In genomic region chr1:109864960-109865611, GRCh38 we compare ENCODE assay signal across 13 cellular contexts. TPM values are rescaled to one million over a fixed set of nuclear protein-coding genes. Genes with fewer than 3 reads are reported as not detected.
A peak's percentile ranks its signal among the peaks of the same experiment; 100 is the strongest.
DNase-seq lines count a peak whose midpoint lies in the region; ATAC-seq and TF ChIP-seq lines count a peak whose summit lies in the region.
"Had no signal": no experiment of that assay in that cellular context is flagged by ENCODE, and none has a peak within 500 bp of the region (broad histone marks: within the 10 kb centered on the region; RNA-seq: fewer than 3 reads in every experiment).

No MANE protein-coding gene starts in this region.

- H4K20me1 ChIP-seq in H9 (ENCODE audit: control insufficient read depth, insufficient read depth, insufficient read length), result no peaks in the 10 kb centered on the region
- H4K20me1 ChIP-seq in smooth muscle cell (ENCODE audit: low read depth), result no peaks in the 10 kb centered on the region

- peak overlapping the region; percentile 66; the same call in 1 of the 2 replicates for H3K14ac ChIP-seq in H9 (ENCODE audit: insufficient read depth, low read length)

- H3K9ac ChIP-seq in H9 (ENCODE audit: extremely low read depth, insufficient read length, low read length), result no peak overlapping the region
- H3K9ac ChIP-seq in colonic mucosa (ENCODE audit: low read depth in 2 of 2, low read length in 2 of 2), result no peak overlapping the region
- no peak overlapping the region for H3K9ac ChIP-seq in smooth muscle cell (ENCODE audit: low read depth)

- TF ChIP-seq CTCF in H9 (conservative IDR thresholded peaks at IDR 0.05), result no peak
- TF ChIP-seq CTCF in colonic mucosa (IDR thresholded peaks at IDR 0.05), result no peak
- no peak for TF ChIP-seq CTCF in lower lobe of right lung (IDR thresholded peaks at IDR 0.05)
- TF ChIP-seq CTCF in smooth muscle cell (IDR thresholded peaks at IDR 0.05; ENCODE audit: borderline replicate concordance, insufficient read depth, poor library complexity, severe bottlenecking), result no peak

- H2BK15ac ChIP-seq in H9 (ENCODE audit: low read depth, low read length), result no peak overlapping the region

- no peaks in the 10 kb centered on the region for H3K79me1 ChIP-seq in H9 (ENCODE audit: insufficient read depth, low read depth, low read length, poor library complexity, severe bottlenecking)

- H3K27ac ChIP-seq in H9 (ENCODE audit: insufficient read length, low read depth, low read length), result no peak overlapping the region
- H3K27ac ChIP-seq in colonic mucosa, result peak overlapping the region; percentile 35
- peak overlapping the region; percentile 33 for H3K27ac ChIP-seq in lower lobe of right lung
- peak overlapping the region; percentile 38 for H3K27ac ChIP-seq in smooth muscle cell (ENCODE audit: low read depth)

- no peak overlapping the region for H3K4ac ChIP-seq in H9 (ENCODE audit: low read depth, low read length)

- H2BK20ac ChIP-seq in H9 (ENCODE audit: low read depth, low read length, poor library complexity, severe bottlenecking), result no peak overlapping the region

- H3K4me3 Mint-ChIP-seq in H9, result no peak overlapping the region
- H3K4me3 Mint-ChIP-seq in activated naive CD4-positive, alpha-beta T cell treated with anti-CD3 and anti-CD28 coated beads, Interleukin-2, amount 10 ng/mL, durations not matched to agents 7 days and 5 days, result no peak overlapping the region
- H3K4me3 Mint-ChIP-seq: activated CD4-positive, alpha-beta T cell treated with anti-CD3 and anti-CD28 coated beads, Interleukin-2, amount 10 ng/mL, durations not matched to agents 24 days and 14 days; CD8-positive, alpha-beta T cell; natural killer cell had no signal

- H3K23ac ChIP-seq in H9 (ENCODE audit: insufficient read length, low read depth, low read length), result no peak overlapping the region

- no peak for ATAC-seq in lower lobe of right lung
- ATAC-seq in GM18868 (IDR thresholded peaks at IDR 0.05; ENCODE audit: unreplicated experiment), result no peak
- ATAC-seq in HG02938 (IDR thresholded peaks at IDR 0.05; ENCODE audit: unreplicated experiment), result no peak
- ATAC-seq: CD8-positive, alpha-beta T cell had no signal

- no peak overlapping the region for H3T11ph ChIP-seq in H9 (ENCODE audit: low read length)

- WGBS in H9 (ENCODE audit: extremely low coverage, insufficient read length, low lambda C conversion rate), result no CpG with 5 or more reads among the region's 11 CpGs
- WGBS in smooth muscle cell (ENCODE audit: low lambda C conversion rate), result 48% methylated on average over 11 of the region's 11 CpGs

- peaks cover 10 to 38% (median 12%) of the 10 kb centered on the region in 3 experiments; a peak in 6 of 7 replicates for H3K36me3 Mint-ChIP-seq in H9 (ENCODE audit: insufficient read depth in 1 of 3, low read depth in 3 of 3)
- H3K36me3 Mint-ChIP-seq in activated naive CD4-positive, alpha-beta T cell treated with anti-CD3 and anti-CD28 coated beads, Interleukin-2, amount 10 ng/mL, durations not matched to agents 7 days and 5 days, result peaks cover 3% of the 10 kb centered on the region
- H3K36me3 Mint-ChIP-seq: CD8-positive, alpha-beta T cell; natural killer cell had no signal

- peaks cover 7% of the 10 kb centered on the region; the same call in 1 of the 2 replicates for H3K4me1 ChIP-seq in H9 (ENCODE audit: insufficient read depth, low read length)
- no peaks in the 10 kb centered on the region for H3K4me1 ChIP-seq in colonic mucosa
- peaks cover 18% of the 10 kb centered on the region for H3K4me1 ChIP-seq in lower lobe of right lung
- peaks cover 15% of the 10 kb centered on the region for H3K4me1 ChIP-seq in smooth muscle cell (ENCODE audit: low read depth)

- no peak overlapping the region for H2BK12ac ChIP-seq in H9 (ENCODE audit: insufficient read length, low read depth, low read length)

- intact Hi-C loops in colonic mucosa (cut with DNase I), result no loop called here
- intact Hi-C loops in lower lobe of right lung (cut with DNase I), result no loop called here

- H2AFZ ChIP-seq in H9 (ENCODE audit: low read length) (no peak overlapping the region), smooth muscle cell (ENCODE audit: low read depth) (peak overlapping the region; percentile 87)

- H3K4me2 ChIP-seq in H9 (ENCODE audit: insufficient read depth, insufficient read length, low read length), result no peak overlapping the region
- H3K4me2 ChIP-seq in smooth muscle cell, result peak overlapping the region; percentile 15

- CTCF ChIA-PET in activated naive CD4-positive, alpha-beta T cell treated with anti-CD3 and anti-CD28 coated beads, Interleukin-2, amount 10 ng/mL, durations not matched to agents 7 days and 5 days (lab: Charles Lee), result no interaction called here

- peaks cover 20 to 21% of the 10 kb centered on the region in 2 experiments for H3K4me1 Mint-ChIP-seq in H9
- peaks cover 5% of the 10 kb centered on the region for H3K4me1 Mint-ChIP-seq in activated naive CD4-positive, alpha-beta T cell treated with anti-CD3 and anti-CD28 coated beads, Interleukin-2, amount 10 ng/mL, durations not matched to agents 7 days and 5 days

- H3K56ac ChIP-seq in H9 (ENCODE audit: insufficient read length, low read depth, low read length), result no peak overlapping the region

- H3F3A ChIP-seq in smooth muscle cell (ENCODE audit: low read depth), result no peaks in the 10 kb centered on the region

- H3K4me3 ChIP-seq in colonic mucosa, result no peak overlapping the region
- H3K4me3 ChIP-seq in lower lobe of right lung, result no peak overlapping the region
- no peak overlapping the region for H3K4me3 ChIP-seq in smooth muscle cell

- no peaks in the 10 kb centered on the region for H3K23me2 ChIP-seq in H9 (ENCODE audit: insufficient read length, low read depth, low read length, poor library complexity, severe bottlenecking)

- H2AK5ac ChIP-seq in H9 (ENCODE audit: insufficient read length, low read length), result no peak overlapping the region

- no peaks in the 10 kb centered on the region for H3K27me3 ChIP-seq in H9 (ENCODE audit: insufficient read depth, low read length)
- no peaks in the 10 kb centered on the region for H3K27me3 ChIP-seq in colonic mucosa
- H3K27me3 ChIP-seq in lower lobe of right lung (ENCODE audit: low read depth), result no peaks in the 10 kb centered on the region
- no peaks in the 10 kb centered on the region for H3K27me3 ChIP-seq in smooth muscle cell (ENCODE audit: low read depth)

- H4K8ac ChIP-seq in H9 (replicated peaks; ENCODE audit: insufficient read length, low read depth, low read length), result no peak overlapping the region

- H4K5ac ChIP-seq in H9 (ENCODE audit: insufficient read length, low read depth, low read length), result no peak overlapping the region

- no peaks in the 10 kb centered on the region for H3K79me2 ChIP-seq in H9 (ENCODE audit: insufficient read depth, low read length)
- no peaks in the 10 kb centered on the region for H3K79me2 ChIP-seq in smooth muscle cell (ENCODE audit: low read depth)

- H3K27me3 Mint-ChIP-seq in H9 (ENCODE audit: low read depth), result peaks cover 3% of the 10 kb centered on the region
- peaks cover 15% of the 10 kb centered on the region for H3K27me3 Mint-ChIP-seq in activated naive CD4-positive, alpha-beta T cell treated with anti-CD3 and anti-CD28 coated beads, Interleukin-2, amount 10 ng/mL, durations not matched to agents 7 days and 5 days

- H3K9me3 ChIP-seq in H9 (ENCODE audit: control insufficient read depth, low read depth, low read length) (no peaks in the 10 kb centered on the region), colonic mucosa (no peaks in the 10 kb centered on the region), lower lobe of right lung (no peaks in the 10 kb centered on the region), smooth muscle cell (replicated peaks; ENCODE audit: low read depth) (no peaks in the 10 kb centered on the region)

- no peak overlapping the region for H3K18ac ChIP-seq in H9 (ENCODE audit: insufficient read length, low read depth, low read length)

- H3K9me3 Mint-ChIP-seq in H9, result peaks cover 22 to 23% of the 10 kb centered on the region in 2 experiments; a peak in 4 of 5 replicates
- H3K9me3 Mint-ChIP-seq in activated naive CD4-positive, alpha-beta T cell treated with anti-CD3 and anti-CD28 coated beads, Interleukin-2, amount 10 ng/mL, durations not matched to agents 7 days and 5 days, result peaks cover 17% of the 10 kb centered on the region
- H3K9me3 Mint-ChIP-seq: natural killer cell had no signal

- H2BK120ac ChIP-seq in H9 (ENCODE audit: low read depth, low read length, poor library complexity, severe bottlenecking), result no peak overlapping the region

- DNase-seq in H9 (no peak), colonic mucosa (no peak), lower lobe of right lung (no peak), smooth muscle cell (lab: John Stamatoyannopoulos, UW; ENCODE audit: unreplicated experiment) (no peak), hepatic stellate cell (ENCODE audit: low spot score) (no peak)
- no peak for DNase-seq in activated naive CD4-positive, alpha-beta T cell treated with anti-CD3 and anti-CD28 coated beads, Interleukin-2, amount 10 ng/mL, durations not matched to agents 7 days and 5 days
- DNase-seq: CD8-positive, alpha-beta T cell; natural killer cell; NCI-H526; stimulated activated CD4-positive, alpha-beta T cell treated with anti-CD3 and anti-CD28 coated beads, Interleukin-4, amount 100 ng/mL, for 24 hours had no signal

- H3K27ac Mint-ChIP-seq in H9, result peak overlapping the region in 1 of 3 experiments; percentile 8; a peak in 3 of 7 replicates
- H3K27ac Mint-ChIP-seq in activated naive CD4-positive, alpha-beta T cell treated with anti-CD3 and anti-CD28 coated beads, Interleukin-2, amount 10 ng/mL, durations not matched to agents 7 days and 5 days, result no peak overlapping the region
- H3K27ac Mint-ChIP-seq: activated CD4-positive, alpha-beta T cell treated with anti-CD3 and anti-CD28 coated beads, Interleukin-2, amount 10 ng/mL, durations not matched to agents 24 days and 14 days; CD8-positive, alpha-beta T cell; natural killer cell had no signal

- H4K91ac ChIP-seq in H9 (ENCODE audit: insufficient read length, low read depth, low read length), result no peak overlapping the region

- H3K36me3 ChIP-seq in colonic mucosa (no peaks in the 10 kb centered on the region), lower lobe of right lung (no peaks in the 10 kb centered on the region), smooth muscle cell (ENCODE audit: low read depth) (no peaks in the 10 kb centered on the region)

- H2BK5ac ChIP-seq in H9 (ENCODE audit: insufficient read length, low read length), result no peak overlapping the region

RNA-seq across cellular contexts. Expression of gene CSF1, which starts 45.6 kb away (rescaled TPM):
- total RNA-seq in H9 (2021) (2.3 and 3.2 TPM in 2 replicates), colonic mucosa (10 to 100 TPM; 14.1 to 18.1 TPM), lower lobe of right lung (64.3 TPM), smooth muscle cell (30.9 and 43.4 TPM in 2 replicates)
- polyA plus RNA-seq in smooth muscle cell, result 17.1 and 22.4 TPM in 2 replicates
